In the genomic region with DNA sequence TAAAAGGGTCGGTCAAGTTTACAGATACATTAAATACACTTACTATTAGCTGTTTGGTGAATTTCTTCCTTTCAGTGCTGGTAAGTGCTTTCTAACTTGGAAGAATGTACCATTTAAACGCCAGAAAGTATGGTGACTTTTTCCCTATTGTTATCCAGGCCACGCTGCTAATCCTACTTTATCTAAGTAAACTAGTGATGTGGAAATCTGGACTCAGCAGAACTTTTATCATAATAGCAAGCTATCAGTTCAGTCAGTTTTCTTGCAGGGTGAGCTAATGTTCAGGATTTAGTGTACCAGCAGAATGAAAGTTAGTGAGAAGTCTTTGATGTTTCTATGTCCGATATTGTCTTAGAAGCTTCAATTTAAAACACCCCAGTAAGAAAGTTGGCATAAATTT, we compare ENCODE assay signal across 20 cellular contexts.
DNase-seq lines count a peak whose midpoint lies in the region; ATAC-seq and TF ChIP-seq lines count a peak whose summit lies in the region.
"Had no signal": no experiment of that assay in that cellular context is flagged by ENCODE, and none has a peak within 500 bp of the region (broad histone marks: within the 10 kb centered on the region; RNA-seq: fewer than 3 reads in every experiment).

No MANE protein-coding gene starts in this region.

- H3K9me3 ChIP-seq in right lobe of liver (no peaks in the 10 kb centered on the region), smooth muscle cell (replicated peaks; ENCODE audit: low read depth) (no peaks in the 10 kb centered on the region)

- peaks cover 0 to 24% (median 4%) of the 10 kb centered on the region in 4 donors for H3K4me1 ChIP-seq in right lobe of liver
- peaks cover 8% of the 10 kb centered on the region for H3K4me1 ChIP-seq in smooth muscle cell (ENCODE audit: low read depth)

- H3K27ac ChIP-seq in right lobe of liver (no peak overlapping the region), smooth muscle cell (ENCODE audit: low read depth) (no peak overlapping the region)
- H3K27ac ChIP-seq: BLaER1 treated with 17β-estradiol and CSF1 and Interleukin-3, amounts not matched to agents 10 nM and 100 nM; PC-9; RWPE1 had no signal

- TF ChIP-seq CTCF in fibroblast of villous mesenchyme (IDR thresholded peaks at IDR 0.05; ENCODE audit: insufficient read depth, low read depth, low read length) (no peak), right lobe of liver (IDR thresholded peaks at IDR 0.05) (no peak), smooth muscle cell (IDR thresholded peaks at IDR 0.05; ENCODE audit: borderline replicate concordance, insufficient read depth, poor library complexity, severe bottlenecking) (no peak)

- DNase-seq in amniotic epithelial cell (ENCODE audit: low read depth) (peak; percentile 84), fibroblast of villous mesenchyme (ENCODE audit: low read depth) (peak; percentile 10), right lobe of liver (no peak), smooth muscle cell (lab: John Stamatoyannopoulos, UW; ENCODE audit: unreplicated experiment) (no peak)
- DNase-seq in stimulated activated CD8-positive, alpha-beta memory T cell treated with anti-CD3 and anti-CD28 coated beads, Interleukin-4, amount 100 ng/mL, for 48 hours: no peak
- DNase-seq in activated effector memory CD4-positive, alpha-beta T cell treated with anti-CD3 and anti-CD28 coated beads, Interleukin-2, amount 50 U/mL, for 16 hours: no peak
- DNase-seq: CD8-positive, alpha-beta memory T cell; DMS53; H7; HFFc6; Kasumi-1; NCI-H1092 treated with DMSO at 0.1 percent for 48 hours; NCI-H146; NCI-H2029 treated with DMSO at 0.1 percent for 48 hours; NCI-H2171; NCI-H526; PC-9 had no signal

- H3K4me3 ChIP-seq in fibroblast of villous mesenchyme (ENCODE audit: low read depth, low read length) (no peak overlapping the region), right lobe of liver (no peak overlapping the region), smooth muscle cell (peak overlapping the region; percentile 9)
- H3K4me3 ChIP-seq: BLaER1 treated with 17β-estradiol and CSF1 and Interleukin-3, amounts not matched to agents 10 nM and 100 nM; PC-9 had no signal

- WGBS in right lobe of liver (ENCODE audit: insufficient coverage, low coverage, low lambda C conversion rate, missing lambda C conversion rate): 33% methylated on average over 4 of the region's 4 CpGs
- 24% methylated on average over 4 of the region's 4 CpGs for WGBS in smooth muscle cell (ENCODE audit: low lambda C conversion rate)

- H3K36me3 ChIP-seq in right lobe of liver (peaks cover 0 to 42% (median 22%) of the 10 kb centered on the region in 4 donors), smooth muscle cell (ENCODE audit: low read depth) (no peaks in the 10 kb centered on the region)

- H3K9ac ChIP-seq in smooth muscle cell (ENCODE audit: low read depth): no peak overlapping the region
- H3K9ac ChIP-seq: BLaER1 treated with 17β-estradiol and CSF1 and Interleukin-3, amounts not matched to agents 10 nM and 100 nM had no signal

- H3K27me3 ChIP-seq in right lobe of liver: no peaks in the 10 kb centered on the region
- H3K27me3 ChIP-seq in smooth muscle cell (ENCODE audit: low read depth): no peaks in the 10 kb centered on the region
- H3K27me3 ChIP-seq: BLaER1 treated with 17β-estradiol and CSF1 and Interleukin-3, amounts not matched to agents 10 nM and 100 nM had no signal

- TF ChIP-seq POLR2A in right lobe of liver (IDR thresholded peaks at IDR 0.05): no peak

- peak overlapping the region; percentile 27 for H3K4me2 ChIP-seq in smooth muscle cell
- H3K4me2 ChIP-seq: BLaER1 treated with 17β-estradiol and CSF1 and Interleukin-3, amounts not matched to agents 10 nM and 100 nM; PC-9 had no signal

- no peaks in the 10 kb centered on the region for H4K20me1 ChIP-seq in smooth muscle cell (ENCODE audit: low read depth)

- ATAC-seq in right lobe of liver (peak in 3 of 4 donors; percentile 43 to 81 (median 75)), GM19455 (IDR thresholded peaks at IDR 0.05; ENCODE audit: unreplicated experiment) (no peak)

- H3F3A ChIP-seq in smooth muscle cell (ENCODE audit: low read depth): no peaks in the 10 kb centered on the region

- intact Hi-C loops in right lobe of liver (cut with DNase I): no loop called here

- no peak overlapping the region for H2AFZ ChIP-seq in smooth muscle cell (ENCODE audit: low read depth)
- H2AFZ ChIP-seq: PC-9 had no signal

- H3K79me2 ChIP-seq in smooth muscle cell (ENCODE audit: low read depth): no peaks in the 10 kb centered on the region

Comparison
In these comparisons a context has a peak if more than half of its experiments do, and no peak if none do; other contexts are left out.
1. DNase-seq: peak in amniotic epithelial cell (single experiment) and fibroblast of villous mesenchyme (single experiment); none in right lobe of liver (0 of 3), smooth muscle cell (single experiment), stimulated activated CD8-positive, alpha-beta memory T cell treated with anti-CD3 and anti-CD28 coated beads, Interleukin-4, amount 100 ng/mL, for 48 hours (single experiment) and activated effector memory CD4-positive, alpha-beta T cell treated with anti-CD3 and anti-CD28 coated beads, Interleukin-2, amount 50 U/mL, for 16 hours (single experiment).